In genomic region chr7:100003711-100004661, GRCh38 we compare ENCODE assay signal across 10 cellular contexts.
DNase-seq lines count a peak whose midpoint lies in the region; ATAC-seq and TF ChIP-seq lines count a peak whose summit lies in the region.
"Had no signal": no experiment of that assay in that cellular context is flagged by ENCODE, and none has a peak within 500 bp of the region (broad histone marks: within the 10 kb centered on the region; RNA-seq: fewer than 3 reads in every experiment).

No MANE protein-coding gene starts in this region.

- peak overlapping the region; percentile 51 for H3K27ac ChIP-seq in neutrophil

- H3K4me1 ChIP-seq in neutrophil (ENCODE audit: control insufficient read depth in 1 of 2, insufficient read depth in 1 of 2, low read depth in 1 of 2, low read length in 1 of 2), result peaks cover 29 to 31% of the 10 kb centered on the region in 2 experiments

- no peaks in the 10 kb centered on the region for H3K9me3 ChIP-seq in neutrophil

- DNase-seq in DMS53 (lab: John Stamatoyannopoulos, UW) (peak; percentile 100), NCI-H69 (lab: John Stamatoyannopoulos, UW) (peak; percentile 97), epidermal melanocyte (ENCODE audit: insufficient read length, low spot score) (peak; percentile 42), GOT3 (lab: John Stamatoyannopoulos, UW) (no peak), glomerular visceral epithelial cell (ENCODE audit: extremely low spot score) (no peak)
- DNase-seq: CD4-positive, CD25-positive, alpha-beta regulatory T cell; NCI-H446 treated with DMSO at 0.1 percent for 48 hours had no signal

- TF ChIP-seq CTCF in neutrophil (IDR thresholded peaks at IDR 0.05), result no peak

- H3K4me3 ChIP-seq in neutrophil (ENCODE audit: low read depth in 1 of 2, low read length in 1 of 2), result no peak overlapping the region

- H3K27me3 ChIP-seq in neutrophil, result no peaks in the 10 kb centered on the region

- no peaks in the 10 kb centered on the region for H3K36me3 ChIP-seq in neutrophil

- no peak for ATAC-seq in HG03135 (IDR thresholded peaks at IDR 0.05; ENCODE audit: unreplicated experiment)
- no peak for ATAC-seq in GM18502 (IDR thresholded peaks at IDR 0.05; ENCODE audit: poor library complexity, unreplicated experiment)

Comparison
In these comparisons a context has a peak if more than half of its experiments do, and no peak if none do; other contexts are left out.
1. DNase-seq: peak in DMS53 (single experiment), NCI-H69 (single experiment) and epidermal melanocyte (single experiment); none in GOT3 (single experiment) and glomerular visceral epithelial cell (single experiment).